ENCODE assay signal across 29 cellular contexts in the genomic region with DNA sequence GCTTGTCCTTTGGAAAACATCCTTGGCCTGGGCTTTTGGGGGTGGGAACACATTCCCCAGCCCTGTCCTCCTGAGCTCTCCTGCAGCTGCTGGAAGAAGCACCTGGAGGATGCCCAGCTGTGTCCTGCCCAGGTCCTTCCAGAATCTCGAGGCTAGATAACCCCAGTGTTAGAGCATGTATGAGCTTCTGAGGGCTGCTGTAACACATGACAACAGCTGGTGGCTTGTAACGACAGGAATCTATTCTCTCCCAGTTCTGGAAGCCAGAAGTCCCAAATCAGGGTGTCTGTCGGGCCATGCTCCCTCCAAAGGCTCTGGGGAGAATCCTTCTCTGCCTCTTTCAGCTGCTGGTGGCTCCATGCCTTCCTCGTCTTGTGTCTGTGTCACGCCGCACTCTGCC.
"Had no signal": no experiment of that assay in that cellular context is flagged by ENCODE, and none has a peak within 500 bp of the region (broad histone marks: within the 10 kb centered on the region; RNA-seq: fewer than 3 reads in every experiment).

No MANE protein-coding gene starts in this region.

- H3K9me3 Mint-ChIP-seq: activated CD4-positive, alpha-beta memory T cell treated with anti-CD3 and anti-CD28 coated beads for 36 hours; activated CD4-positive, alpha-beta T cell treated with anti-CD3 and anti-CD28 coated beads, Interleukin-2, amount 10 ng/mL, durations not matched to agents 24 days and 14 days; activated T-helper 1 cell treated with anti-CD3 and anti-CD28 coated beads, Interleukin-12 subunit alpha, Interleukin-12 subunit beta, Interleukin-2, Interleukin-4 antibody, amounts not matched to agents 30 ng/mL and 10 ng/mL and 1 ng/mL, durations not matched to agents 14 hours and 24 hours and 36 hours; activated T-helper 2 cell treated with anti-CD3 and anti-CD28 coated beads, Interferon-gamma antibody, Interleukin-2, Interleukin-4, amounts not matched to agents 10 μg/mL and 5 μg/mL and 100 μg/mL, durations not matched to agents 14 hours and 24 hours and 36 hours; central memory CD8-positive, alpha-beta T cell; effector memory CD8-positive, alpha-beta T cell had no signal

- H3K4me3 ChIP-seq: esophagus muscularis mucosa, gastrocnemius medialis had no signal

- H3K4me3 Mint-ChIP-seq: activated CD4-positive, alpha-beta memory T cell treated with anti-CD3 and anti-CD28 coated beads for 36 hours; activated CD4-positive, alpha-beta T cell treated with anti-CD3 and anti-CD28 coated beads for 36 hours; activated CD4-positive, alpha-beta T cell treated with anti-CD3 and anti-CD28 coated beads, Interleukin-2, amount 10 ng/mL, durations not matched to agents 24 days and 14 days; activated CD8-positive, alpha-beta memory T cell treated with anti-CD3 and anti-CD28 coated beads, Interleukin-2, amount 10 ng/mL, durations not matched to agents 7 days and 5 days; activated CD8-positive, alpha-beta T cell treated with anti-CD3 and anti-CD28 coated beads, Interleukin-2, amount 10 ng/mL, durations not matched to agents 7 days and 5 days; activated naive CD8-positive, alpha-beta T cell; activated T-helper 1 cell treated with anti-CD3 and anti-CD28 coated beads, Interleukin-12 subunit alpha, Interleukin-12 subunit beta, Interleukin-2, Interleukin-4 antibody, amounts not matched to agents 30 ng/mL and 10 ng/mL and 1 ng/mL, durations not matched to agents 14 hours and 24 hours and 36 hours; central memory CD8-positive, alpha-beta T cell; effector memory CD8-positive, alpha-beta T cell had no signal

- DNase-seq: activated CD4-positive, alpha-beta memory T cell treated with anti-CD3 and anti-CD28 coated beads for 36 hours; activated CD4-positive, alpha-beta T cell treated with anti-CD3 and anti-CD28 coated beads for 36 hours; activated CD4-positive, alpha-beta T cell treated with anti-CD3 and anti-CD28 coated beads, Interleukin-2, amount 10 ng/mL, durations not matched to agents 24 days and 14 days; activated CD4-positive, CD25-positive, alpha-beta regulatory T cell; activated CD4-positive, CD25-positive, alpha-beta regulatory T cell treated with anti-CD3 and anti-CD28 coated beads, Interleukin-2, amount 50 U/mL, for 72 hours; activated CD8-positive, alpha-beta memory T cell treated with anti-CD3 and anti-CD28 coated beads, Interleukin-2, amount 10 ng/mL, durations not matched to agents 7 days and 5 days; activated CD8-positive, alpha-beta memory T cell treated with anti-CD3 and anti-CD28 coated beads, Interleukin-2, amount 50 U/mL, for 4 hours; activated CD8-positive, alpha-beta T cell treated with anti-CD3 and anti-CD28 coated beads, Interleukin-2, amount 10 ng/mL, durations not matched to agents 7 days and 5 days; activated effector memory CD4-positive, alpha-beta T cell treated with anti-CD3 and anti-CD28 coated beads, Interleukin-2, amount 50 U/mL, for 16 hours; activated naive CD4-positive, alpha-beta T cell treated with anti-CD3 and anti-CD28 coated beads, Interleukin-2, amount 50 U/mL, for 16 hours; activated T-cell treated with anti-CD3 and anti-CD28 coated beads, Interleukin-2, amount 50 U/mL, for 1 hour; activated T-cell treated with anti-CD3 and anti-CD28 coated beads, Interleukin-2, amount 50 U/mL, for 48 hours; amniotic stem cell; anterior cingulate cortex; cortex of kidney; dermis blood vessel endothelial cell; effector CD4-positive, alpha-beta T cell; effector memory CD8-positive, alpha-beta T cell; erythroblast; foreskin keratinocyte; glutamatergic neuron; T-helper 2 cell had no signal

- H3K4me1 Mint-ChIP-seq: activated CD4-positive, alpha-beta T cell treated with anti-CD3 and anti-CD28 coated beads for 36 hours; activated CD4-positive, alpha-beta T cell treated with anti-CD3 and anti-CD28 coated beads, Interleukin-2, amount 10 ng/mL, durations not matched to agents 24 days and 14 days; activated CD8-positive, alpha-beta memory T cell treated with anti-CD3 and anti-CD28 coated beads, Interleukin-2, amount 10 ng/mL, durations not matched to agents 7 days and 5 days; central memory CD8-positive, alpha-beta T cell had no signal

- ATAC-seq: activated CD4-positive, alpha-beta T cell treated with anti-CD3 and anti-CD28 coated beads for 36 hours; activated CD8-positive, alpha-beta memory T cell treated with anti-CD3 and anti-CD28 coated beads, Interleukin-2, amount 10 ng/mL, durations not matched to agents 7 days and 5 days; activated CD8-positive, alpha-beta T cell treated with anti-CD3 and anti-CD28 coated beads, Interleukin-2, amount 10 ng/mL, durations not matched to agents 7 days and 5 days; effector memory CD8-positive, alpha-beta T cell; foreskin keratinocyte had no signal

- H3K36me3 Mint-ChIP-seq: activated CD4-positive, alpha-beta memory T cell treated with anti-CD3 and anti-CD28 coated beads for 36 hours; activated CD8-positive, alpha-beta memory T cell treated with anti-CD3 and anti-CD28 coated beads, Interleukin-2, amount 10 ng/mL, durations not matched to agents 7 days and 5 days; activated naive CD8-positive, alpha-beta T cell had no signal

- H3K27me3 Mint-ChIP-seq: activated CD4-positive, alpha-beta T cell treated with anti-CD3 and anti-CD28 coated beads, Interleukin-2, amount 10 ng/mL, durations not matched to agents 24 days and 14 days had no signal

- H3K27ac Mint-ChIP-seq: activated CD4-positive, alpha-beta memory T cell treated with anti-CD3 and anti-CD28 coated beads for 36 hours; activated CD4-positive, alpha-beta T cell treated with anti-CD3 and anti-CD28 coated beads for 36 hours; activated CD4-positive, alpha-beta T cell treated with anti-CD3 and anti-CD28 coated beads, Interleukin-2, amount 10 ng/mL, durations not matched to agents 24 days and 14 days; activated CD8-positive, alpha-beta memory T cell treated with anti-CD3 and anti-CD28 coated beads, Interleukin-2, amount 10 ng/mL, durations not matched to agents 7 days and 5 days; activated CD8-positive, alpha-beta T cell treated with anti-CD3 and anti-CD28 coated beads, Interleukin-2, amount 10 ng/mL, durations not matched to agents 7 days and 5 days; activated naive CD8-positive, alpha-beta T cell; activated T-helper 1 cell treated with anti-CD3 and anti-CD28 coated beads, Interleukin-12 subunit alpha, Interleukin-12 subunit beta, Interleukin-2, Interleukin-4 antibody, amounts not matched to agents 30 ng/mL and 10 ng/mL and 1 ng/mL, durations not matched to agents 14 hours and 24 hours and 36 hours; activated T-helper 2 cell treated with anti-CD3 and anti-CD28 coated beads, Interferon-gamma antibody, Interleukin-2, Interleukin-4, amounts not matched to agents 10 μg/mL and 5 μg/mL and 100 μg/mL, durations not matched to agents 14 hours and 24 hours and 36 hours; effector memory CD8-positive, alpha-beta T cell had no signal

- H3K9me3 ChIP-seq: esophagus muscularis mucosa, gastrocnemius medialis had no signal

- H3K27me3 ChIP-seq: brain microvascular endothelial cell, esophagus muscularis mucosa, foreskin keratinocyte, gastrocnemius medialis had no signal

- H3K27ac ChIP-seq: brain microvascular endothelial cell, esophagus muscularis mucosa, foreskin keratinocyte had no signal

- H3K36me3 ChIP-seq: brain microvascular endothelial cell, esophagus muscularis mucosa, gastrocnemius medialis had no signal

- H3K4me1 ChIP-seq: foreskin keratinocyte had no signal
